In the genomic region with DNA sequence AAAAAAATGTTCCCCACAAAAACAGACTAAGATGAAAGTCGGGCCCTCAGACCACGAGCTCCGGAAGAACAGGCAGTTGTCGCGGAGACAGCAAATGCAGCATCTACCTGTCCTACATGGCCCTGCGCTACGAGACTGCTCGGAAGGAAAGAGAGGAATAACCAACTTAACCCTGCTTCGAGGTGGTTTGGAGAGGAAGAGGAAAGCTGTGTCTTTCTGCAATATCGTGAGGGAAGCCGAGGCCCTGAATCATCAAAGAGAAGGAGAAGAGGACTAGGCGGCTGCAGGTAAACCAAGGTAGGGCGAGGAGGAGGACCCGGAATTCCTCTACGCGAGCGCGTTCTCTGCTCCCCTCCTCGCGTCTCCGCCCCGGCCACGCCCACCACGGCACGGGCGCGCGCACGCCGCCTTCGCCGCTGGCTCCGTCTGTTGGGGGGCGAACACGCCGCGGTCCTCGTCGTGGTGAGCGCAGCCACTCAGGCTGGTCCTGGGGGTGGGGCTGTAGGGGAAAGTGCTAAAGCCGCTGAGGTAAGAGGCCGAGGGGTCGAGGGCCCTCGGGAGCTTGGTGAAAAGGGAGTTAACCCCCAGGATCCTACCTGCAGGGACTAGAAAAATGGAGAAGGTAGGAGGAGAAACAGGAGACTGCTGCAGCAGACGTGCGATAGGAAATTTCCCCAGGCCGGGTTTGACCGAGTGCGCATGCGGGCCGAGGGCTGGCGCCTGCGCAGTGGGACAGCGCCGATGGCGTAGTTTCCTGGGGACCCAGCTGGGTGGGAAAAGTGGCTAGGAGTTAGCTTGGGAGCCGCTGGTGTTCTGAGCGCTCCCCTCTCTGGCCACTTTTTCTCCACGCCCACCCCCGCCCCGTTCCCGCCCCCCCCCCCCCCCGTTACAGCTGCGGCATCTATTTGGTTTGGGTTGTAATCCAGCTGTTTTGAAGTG, we compare ENCODE assay signal across 8 cellular contexts. TPM values are rescaled to one million over a fixed set of nuclear protein-coding genes. Genes with fewer than 3 reads are reported as not detected.
A peak's percentile ranks its signal among the peaks of the same experiment; 100 is the strongest.
DNase-seq lines count a peak whose midpoint lies in the region; ATAC-seq and TF ChIP-seq lines count a peak whose summit lies in the region.

A gene (plus strand): TSS at position 402 of the 939 bp plus-strand sequence. CDS start 7,903 bp downstream, outside the sequence.
A gene with protein sequence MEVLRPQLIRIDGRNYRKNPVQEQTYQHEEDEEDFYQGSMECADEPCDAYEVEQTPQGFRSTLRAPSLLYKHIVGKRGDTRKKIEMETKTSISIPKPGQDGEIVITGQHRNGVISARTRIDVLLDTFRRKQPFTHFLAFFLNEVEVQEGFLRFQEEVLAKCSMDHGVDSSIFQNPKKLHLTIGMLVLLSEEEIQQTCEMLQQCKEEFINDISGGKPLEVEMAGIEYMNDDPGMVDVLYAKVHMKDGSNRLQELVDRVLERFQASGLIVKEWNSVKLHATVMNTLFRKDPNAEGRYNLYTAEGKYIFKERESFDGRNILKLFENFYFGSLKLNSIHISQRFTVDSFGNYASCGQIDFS (minus strand): TSS at position 666 of the 939 bp plus-strand sequence. CDS start 2,978 bp downstream, outside the sequence.

- H3K9me3 Mint-ChIP-seq in natural killer cell = no peaks in the 10 kb centered on the region

- no peaks in the 10 kb centered on the region for H3K9me3 ChIP-seq in MG63

- H3K4me1 Mint-ChIP-seq in natural killer cell = peaks cover 20 to 45% of the 10 kb centered on the region in 2 donors

- TF ChIP-seq CTCF in fibroblast of pulmonary artery (IDR thresholded peaks at IDR 0.05; ENCODE audit: low read length, missing control alignments) (no peak), natural killer cell (IDR thresholded peaks at IDR 0.05) (no peak)

- intact Hi-C loops in natural killer cell (cut with micrococcal nuclease) = loop anchor here (1.0 to 5.0 kb wide), 4 partner anchors 44 to 129 kb away; a partner anchor contains a TSS

- H3K4me3 Mint-ChIP-seq in natural killer cell = peak within 1 kb of the TSS; percentile 97

- H3K36me3 Mint-ChIP-seq in natural killer cell = no peaks in the 10 kb centered on the region

- DNase-seq in ELF-1 (ENCODE audit: low read depth, low spot score) (peak; percentile 97), H7 (peak; percentile 94), MG63 (peak; percentile 91), SHP77 (lab: John Stamatoyannopoulos, UW) (peak; percentile 60 to 64), fibroblast of pulmonary artery (ENCODE audit: low read depth) (peak; percentile 95), natural killer cell (peak; percentile 95)
- DNase-seq in activated effector memory CD4-positive, alpha-beta T cell treated with Interleukin-2 at 50 U/mL for 16 hours = peak; percentile 95
- DNase-seq in stimulated activated naive CD4-positive, alpha-beta T cell (lab: John Stamatoyannopoulos, UW) = peak; percentile 88 to 99 (median 96)

- H3K4me3 ChIP-seq in H7 (ENCODE audit: insufficient read depth, low read depth, low read length) (peak within 1 kb of the TSS; percentile 55), MG63 (peak within 1 kb of the TSS; percentile 85), fibroblast of pulmonary artery (replicated peaks; ENCODE audit: low read depth, low read length) (peak within 1 kb of the TSS; percentile 79)

- H3K27me3 Mint-ChIP-seq in natural killer cell (ENCODE audit: low read depth in 2 of 2) = no peaks in the 10 kb centered on the region

- H3K36me3 ChIP-seq in H7 (replicated peaks; ENCODE audit: control insufficient read depth, insufficient read depth, low read length) (peaks cover 2% of the 10 kb centered on the region; the same call in 1 of the 2 replicates), MG63 (peaks cover 1% of the 10 kb centered on the region)

- ATAC-seq in natural killer cell = peak; percentile 93 to 97 (median 93)

- H3K27me3 ChIP-seq in H7 (ENCODE audit: control insufficient read depth, insufficient read depth, low read length) = no peaks in the 10 kb centered on the region
- no peaks in the 10 kb centered on the region for H3K27me3 ChIP-seq in MG63

- peak within 1 kb of the TSS; percentile 98 to 100 for H3K27ac Mint-ChIP-seq in natural killer cell

RNA-seq across cellular contexts. Expression of the first gene that starts in this region (rescaled TPM):
- total RNA-seq in H7 (2014; rRNA removed; shearing (Covaris generic)) = 56.6 and 79.0 TPM in 2 replicates
- 61.1 and 141 TPM in 2 replicates for total RNA-seq in MG63 (2014; rRNA removed; shearing (Covaris generic); ENCODE audit: low replicate concordance)
- 10 to 100 TPM; 70.9 to 77.0 (median 71.0) TPM for total RNA-seq in natural killer cell

RNA-seq across cellular contexts. Expression of the second gene that starts in this region (rescaled TPM):
- 28.0 and 35.4 TPM in 2 replicates for total RNA-seq in H7 (2014; rRNA removed; shearing (Covaris generic))
- total RNA-seq in MG63 (2014; rRNA removed; shearing (Covaris generic); ENCODE audit: low replicate concordance) = 12.6 and 28.1 TPM in 2 replicates
- 10 to 100 TPM; 26.0 to 35.2 (median 29.3) TPM for total RNA-seq in natural killer cell

Comparison
In these comparisons a context has a peak if more than half of its experiments do, and no peak if none do; other contexts are left out.
1. Peak in every context shown above with its lines: DNase-seq, ATAC-seq and H3K4me3 ChIP-seq.